ENCODE assay signal across 8 cellular contexts in the genomic region with DNA sequence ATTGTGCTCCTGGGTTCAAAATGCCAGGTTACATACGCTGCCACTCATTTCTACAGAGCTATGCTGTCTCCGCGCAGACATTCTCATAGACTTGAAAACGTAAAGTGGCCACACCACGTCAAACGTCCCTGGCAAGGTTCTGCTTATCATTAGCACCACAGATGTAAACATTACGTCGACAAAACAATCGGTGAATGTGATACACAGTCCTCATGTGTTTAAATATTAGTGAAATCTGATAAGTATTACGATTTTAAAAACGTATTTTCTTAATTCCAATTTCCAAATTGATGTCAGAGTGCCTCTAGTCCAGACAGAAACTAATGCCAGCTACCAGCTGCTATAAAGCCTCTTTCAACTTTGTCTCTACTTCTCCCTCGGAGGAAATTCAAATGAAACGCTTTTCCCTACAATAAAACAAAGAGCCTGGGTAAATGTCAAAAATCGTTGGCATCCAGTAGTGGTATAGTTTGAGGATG. TPM values are rescaled to one million over a fixed set of nuclear protein-coding genes. Genes with fewer than 3 reads are reported as not detected.
DNase-seq lines count a peak whose midpoint lies in the region; ATAC-seq and TF ChIP-seq lines count a peak whose summit lies in the region.

No MANE protein-coding gene starts in this region.

- H3K4me3 Mint-ChIP-seq in Caco-2 (ENCODE audit: unreplicated experiment), result peak overlapping the region; percentile 97
- peak overlapping the region; percentile 99 for H3K4me3 Mint-ChIP-seq in T-helper 1 cell treated with Interleukin-12 subunit alpha and Interleukin-12 subunit beta and Interleukin-4 antibody, amounts not matched to agents 30 μg/mL and 1 μg/mL, for 36 hours

- H2BK12ac ChIP-seq in mesenchymal stem cell (ENCODE audit: low read length in 2 of 2), result no peak overlapping the region

- H3K4me1 Mint-ChIP-seq in Caco-2 (ENCODE audit: low read depth, unreplicated experiment), result peaks cover 42% of the 10 kb centered on the region
- H3K4me1 Mint-ChIP-seq in T-helper 1 cell treated with Interleukin-12 subunit alpha and Interleukin-12 subunit beta and Interleukin-4 antibody, amounts not matched to agents 30 μg/mL and 1 μg/mL, for 36 hours (ENCODE audit: low read depth), result peaks cover 40% of the 10 kb centered on the region

- H2AFZ ChIP-seq in mesenchymal stem cell (ENCODE audit: low read depth, low read length), result no peak overlapping the region

- TF ChIP-seq EP300 in upper lobe of left lung (IDR thresholded peaks at IDR 0.05), result peak in 1 of 4 donors; percentile 7

- H3K4ac ChIP-seq in mesenchymal stem cell (ENCODE audit: low read depth in 1 of 2, low read length in 2 of 2), result no peak overlapping the region

- H3K9me3 Mint-ChIP-seq in Caco-2 (ENCODE audit: unreplicated experiment), result no peaks in the 10 kb centered on the region
- no peaks in the 10 kb centered on the region for H3K9me3 Mint-ChIP-seq in T-helper 1 cell treated with Interleukin-12 subunit alpha and Interleukin-12 subunit beta and Interleukin-4 antibody, amounts not matched to agents 30 μg/mL and 1 μg/mL, for 36 hours

- TF ChIP-seq POLR2A in upper lobe of left lung (IDR thresholded peaks at IDR 0.05), result peak in 2 of 4 donors; percentile 49 to 69

- H3K36me3 ChIP-seq in Caco-2 (ENCODE audit: control insufficient read depth, insufficient read depth, low read length) (no peaks in the 10 kb centered on the region), duodenal mucosa (ENCODE audit: control insufficient read depth in 1 of 2, insufficient read depth in 2 of 2, low read length in 2 of 2) (no peaks in the 10 kb centered on the region), mesenchymal stem cell (ENCODE audit: control insufficient read depth in 1 of 2, insufficient read depth in 2 of 2, low read depth in 1 of 2, low read length in 2 of 2) (no peaks in the 10 kb centered on the region), upper lobe of left lung (no peaks in the 10 kb centered on the region)

- no peaks in the 10 kb centered on the region for H3K9me3 ChIP-seq in Caco-2
- H3K9me3 ChIP-seq in duodenal mucosa (ENCODE audit: control insufficient read depth in 1 of 2, low read length in 2 of 2), result no peaks in the 10 kb centered on the region
- H3K9me3 ChIP-seq in mesenchymal stem cell (ENCODE audit: control insufficient read depth, low read length), result no peaks in the 10 kb centered on the region
- no peaks in the 10 kb centered on the region for H3K9me3 ChIP-seq in upper lobe of left lung

- no peaks in the 10 kb centered on the region for H3K79me1 ChIP-seq in mesenchymal stem cell (replicated peaks; ENCODE audit: low read length, poor library complexity, severe bottlenecking)

- CTCF ChIA-PET in Caco-2 (lab: Charles Lee), result interaction anchor here (0.6 to 1.0 kb wide), 3 partner anchors 102 to 1206 kb away, joined by 3 to 4 read pairs (median 4); a partner anchor contains a TSS

- no peak overlapping the region for H4K91ac ChIP-seq in mesenchymal stem cell (ENCODE audit: low read length)

- ATAC-seq in GM21381 (IDR thresholded peaks at IDR 0.05; ENCODE audit: unreplicated experiment) (peak; percentile 19), upper lobe of left lung (ENCODE audit: low FRiP score in 2 of 2) (peak; percentile 55 to 67)

- intact Hi-C loops in Caco-2 (cut with micrococcal nuclease; ENCODE audit: unreplicated experiment), result loop anchor here (1.0 to 2.0 kb wide), 2 partner anchors 39 to 161 kb away; no protein-coding TSS in a partner anchor

- 3% methylated on average over 9 of the region's 14 CpGs for WGBS in mesenchymal stem cell
- whole genome bisulfite sequencing in upper lobe of left lung, 2 donors, result 0% methylated on average over 14 of the region's 14 CpGs

- no peak overlapping the region for H2BK15ac ChIP-seq in mesenchymal stem cell (ENCODE audit: low read depth, poor library complexity, severe bottlenecking)

- TSS peak; percentile 33 for BruUV-seq in Caco-2 (replicated peaks; lab: Mats Ljungman, UMichigan)

- DNase-seq in Caco-2, result peak; percentile 39 to 45
- no peak for DNase-seq in LNCaP clone FGC (ENCODE audit: low read depth)
- peak; percentile 77 for DNase-seq in mesenchymal stem cell
- peak in 1 of 2 donors; percentile 78 for DNase-seq in upper lobe of left lung
- no peak for DNase-seq in 8988T

- TF ChIP-seq CTCF in Caco-2 (IDR thresholded peaks at IDR 0.05; ENCODE audit: insufficient read depth in 1 of 2, low read depth in 1 of 2, low read length in 1 of 2, severe bottlenecking in 1 of 2, unreplicated experiment in 1 of 2) (no peak), LNCaP clone FGC (IDR thresholded peaks at IDR 0.05; ENCODE audit: control insufficient read depth, extremely low read depth, insufficient read depth) (no peak), upper lobe of left lung (IDR thresholded peaks at IDR 0.05) (no peak)

- H3K4me1 ChIP-seq in Caco-2 (peaks cover 24% of the 10 kb centered on the region), duodenal mucosa (ENCODE audit: control insufficient read depth in 1 of 2, insufficient read depth in 2 of 2, low read length in 2 of 2) (peaks cover 4 to 13% of the 10 kb centered on the region in 2 donors), mesenchymal stem cell (ENCODE audit: control insufficient read depth, insufficient read depth, low read depth, low read length) (peaks cover 2% of the 10 kb centered on the region), upper lobe of left lung (peaks cover 6 to 32% (median 14%) of the 10 kb centered on the region in 4 donors)

- no peak overlapping the region for H2BK120ac ChIP-seq in mesenchymal stem cell (ENCODE audit: low read depth, low read length)

- POLR2A ChIA-PET in Caco-2 (lab: Charles Lee), result interaction anchor here (0.6 to 2.1 kb wide), 5 partner anchors 26 to 310 kb away, joined by 3 to 12 read pairs (median 6); no protein-coding TSS in a partner anchor

- no peak overlapping the region for H4K8ac ChIP-seq in mesenchymal stem cell (ENCODE audit: low read length)

- peak overlapping the region; percentile 74 for H3K4me2 ChIP-seq in mesenchymal stem cell (ENCODE audit: low read length, poor library complexity, severe bottlenecking)

- no peak overlapping the region for H2BK5ac ChIP-seq in mesenchymal stem cell (ENCODE audit: low read depth, low read length, poor library complexity, severe bottlenecking)

- H3K27me3 ChIP-seq in Caco-2 (replicated peaks; ENCODE audit: control insufficient read depth, insufficient read depth, low read length) (no peaks in the 10 kb centered on the region), duodenal mucosa (ENCODE audit: control insufficient read depth in 1 of 2, insufficient read depth in 2 of 2, low read length in 2 of 2) (no peaks in the 10 kb centered on the region), mesenchymal stem cell (ENCODE audit: control insufficient read depth in 1 of 2, insufficient read depth in 1 of 2, low read length in 2 of 2) (no peaks in the 10 kb centered on the region), upper lobe of left lung (no peaks in the 10 kb centered on the region)

- no peak overlapping the region for H3K23ac ChIP-seq in mesenchymal stem cell (ENCODE audit: low read length in 2 of 2)

- peak overlapping the region in 1 of 2 experiments; percentile 69 for H3K14ac ChIP-seq in mesenchymal stem cell (ENCODE audit: low read length in 2 of 2)

- peaks cover 28% of the 10 kb centered on the region for H3K36me3 Mint-ChIP-seq in Caco-2 (ENCODE audit: insufficient read depth, unreplicated experiment)
- H3K36me3 Mint-ChIP-seq in T-helper 1 cell treated with Interleukin-12 subunit alpha and Interleukin-12 subunit beta and Interleukin-4 antibody, amounts not matched to agents 30 μg/mL and 1 μg/mL, for 36 hours (ENCODE audit: low read depth), result peaks cover 59% of the 10 kb centered on the region

- peak overlapping the region; percentile 91 to 96 for H3K18ac ChIP-seq in mesenchymal stem cell (ENCODE audit: low read depth in 1 of 2, low read length in 2 of 2)

- H3K27ac ChIP-seq in duodenal mucosa (ENCODE audit: low read depth, low read length), result peak overlapping the region; percentile 90
- H3K27ac ChIP-seq in mesenchymal stem cell (ENCODE audit: low read length, poor library complexity, severe bottlenecking), result peak overlapping the region; percentile 26
- H3K27ac ChIP-seq in upper lobe of left lung, result peak overlapping the region; percentile 94 to 98 (median 96)

- H3K27me3 Mint-ChIP-seq in Caco-2 (ENCODE audit: insufficient read depth, unreplicated experiment), result no peaks in the 10 kb centered on the region
- no peaks in the 10 kb centered on the region for H3K27me3 Mint-ChIP-seq in T-helper 1 cell treated with Interleukin-12 subunit alpha and Interleukin-12 subunit beta and Interleukin-4 antibody, amounts not matched to agents 30 μg/mL and 1 μg/mL, for 36 hours (ENCODE audit: low read depth)

- peak overlapping the region; percentile 83 for H3K27ac Mint-ChIP-seq in Caco-2 (ENCODE audit: unreplicated experiment)
- H3K27ac Mint-ChIP-seq in T-helper 1 cell treated with Interleukin-12 subunit alpha and Interleukin-12 subunit beta and Interleukin-4 antibody, amounts not matched to agents 30 μg/mL and 1 μg/mL, for 36 hours, result peak overlapping the region; percentile 98

- no peak overlapping the region for H2AK5ac ChIP-seq in mesenchymal stem cell (ENCODE audit: low read length, severe bottlenecking)

- H3K9ac ChIP-seq in duodenal mucosa (ENCODE audit: low read depth in 1 of 2, low read length in 2 of 2) (peak overlapping the region; percentile 90 to 98), mesenchymal stem cell (ENCODE audit: low read length) (peak overlapping the region; percentile 93)

- H3K4me3 ChIP-seq in Caco-2 (ENCODE audit: low read depth, low read length) (peak overlapping the region; percentile 96), LNCaP clone FGC (ENCODE audit: low read depth, low read length) (peak overlapping the region; percentile 84), duodenal mucosa (ENCODE audit: low read depth in 1 of 2, low read length in 2 of 2) (peak overlapping the region; percentile 94), mesenchymal stem cell (ENCODE audit: insufficient read depth in 1 of 2, low read depth in 1 of 2, low read length in 2 of 2) (peak overlapping the region; percentile 88 to 90), upper lobe of left lung (peak overlapping the region; percentile 82 to 93 (median 86))

RNA-seq across cellular contexts. Expression of a gene that starts 1.1 kb away (rescaled TPM):
- total RNA-seq in Caco-2 (2022) (54.7 and 58.0 TPM in 2 replicates), upper lobe of left lung (100 to 1,000 TPM in 1 of 6 donors, 10 to 100 TPM in 5; 19.3 to 120 (median 53.4) TPM)
- 31.0 TPM for polyA plus RNA-seq in mesenchymal stem cell (2013, experiment 1 of 2)
- polyA plus RNA-seq in mesenchymal stem cell (2013, experiment 2 of 2), result 33.9 TPM

Comparison
In these comparisons a context has a peak if more than half of its experiments do, and no peak if none do; other contexts are left out.
1. DNase-seq: peak in Caco-2 (2 of 2) and mesenchymal stem cell (single experiment); none in LNCaP clone FGC (single experiment) and 8988T (single experiment).
2. H3K27ac ChIP-seq: peak in every context shown above with its lines; median percentile 96 in upper lobe of left lung; 90 in duodenal mucosa; 26 in mesenchymal stem cell.
3. Peak in every context shown above with its lines, with median percentiles within 50 percentile points of each other: H3K4me3 ChIP-seq.